Comparison of ENCODE assay signal across 29 cellular contexts in the genomic region with DNA sequence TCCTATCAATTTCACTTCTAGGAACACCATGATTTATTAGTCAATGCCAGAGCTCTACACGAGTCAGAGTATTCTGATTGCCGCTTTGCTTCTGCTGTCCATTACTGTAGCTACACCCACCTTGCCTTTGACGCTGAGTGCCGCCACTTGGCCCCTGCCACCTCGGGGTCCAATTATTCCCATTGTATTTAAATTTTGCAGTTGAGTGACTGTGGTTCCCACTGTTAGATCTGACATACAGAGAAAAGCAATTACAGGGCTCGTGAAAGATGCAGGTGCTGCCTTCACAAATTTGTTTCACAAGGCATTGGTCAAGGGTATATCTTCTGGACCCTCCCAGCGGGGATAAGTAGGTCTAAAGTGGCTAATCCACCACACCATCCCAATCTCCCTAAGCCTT.
"Had no signal": no experiment of that assay in that cellular context is flagged by ENCODE, and none has a peak within 500 bp of the region (broad histone marks: within the 10 kb centered on the region; RNA-seq: fewer than 3 reads in every experiment).

No MANE protein-coding gene starts in this region.

- H3K36me3 Mint-ChIP-seq: stimulated activated effector memory CD8-positive, alpha-beta T cell treated with anti-CD3 and anti-CD28 coated beads, Interleukin-12 subunit alpha, Interleukin-12 subunit beta, amount 100 ng/mL, for 72 hours; stimulated activated memory B cell treated with anti-CD40 and anti-IgM and Interleukin-4, amounts not matched to agents 10 μg/mL and 1 μg/mL and 100 μg/mL, for 72 hours; stimulated activated naive B cell treated with anti-CD40 and anti-IgM and Interleukin-4, amounts not matched to agents 10 μg/mL and 1 μg/mL and 100 μg/mL, for 72 hours; type B pancreatic cell had no signal

- H3K27ac Mint-ChIP-seq: stimulated activated effector memory CD8-positive, alpha-beta T cell treated with anti-CD3 and anti-CD28 coated beads, Interleukin-12 subunit alpha, Interleukin-12 subunit beta, amount 100 ng/mL, for 72 hours; stimulated activated memory B cell treated with anti-CD40 and anti-IgM and Interleukin-4, amounts not matched to agents 10 μg/mL and 1 μg/mL and 100 μg/mL, for 72 hours; stimulated activated naive B cell treated with anti-CD40 and anti-IgM and Interleukin-4, amounts not matched to agents 10 μg/mL and 1 μg/mL and 100 μg/mL, for 72 hours; stimulated activated naive CD8-positive, alpha-beta T cell treated with anti-CD3 and anti-CD28 coated beads, Interleukin-15, amount 100 ng/mL, for 72 hours; stimulated activated naive CD8-positive, alpha-beta T cell treated with anti-CD3 and anti-CD28 coated beads, Interleukin-15, Interleukin-2, amounts not matched to agents 100 ng/mL and 50 ng/mL, for 24 hours; type B pancreatic cell had no signal

- H3K27me3 ChIP-seq: stomach, suprapubic skin, testis, thyroid gland, tibial artery, tibial nerve, transverse colon, upper lobe of left lung, upper lobe of right lung, uterus, vagina had no signal

- H3K36me3 ChIP-seq: stomach, suprapubic skin, thoracic aorta, thyroid gland, tibial artery, tibial nerve, transverse colon, upper lobe of left lung, upper lobe of right lung, uterus, vagina had no signal

- FAIRE-seq: urothelium cell line had no signal

- H3K4me3 Mint-ChIP-seq: stimulated activated effector memory CD8-positive, alpha-beta T cell treated with anti-CD3 and anti-CD28 coated beads, Interleukin-12 subunit alpha, Interleukin-12 subunit beta, amount 100 ng/mL, for 72 hours; stimulated activated memory B cell treated with anti-CD40 and anti-IgM and Interleukin-4, amounts not matched to agents 10 μg/mL and 1 μg/mL and 100 μg/mL, for 72 hours; stimulated activated naive B cell treated with anti-CD40 and anti-IgM and Interleukin-4, amounts not matched to agents 10 μg/mL and 1 μg/mL and 100 μg/mL, for 72 hours; stimulated activated naive CD8-positive, alpha-beta T cell treated with anti-CD3 and anti-CD28 coated beads, Interleukin-15, amount 100 ng/mL, for 72 hours; stimulated activated naive CD8-positive, alpha-beta T cell treated with anti-CD3 and anti-CD28 coated beads, Interleukin-15, Interleukin-2, amounts not matched to agents 100 ng/mL and 50 ng/mL, for 24 hours; type B pancreatic cell had no signal

- DNase-seq: stimulated activated CD4-positive, alpha-beta T cell treated with anti-CD3 and anti-CD28 coated beads, Interleukin-2, amount 100 ng/mL, for 48 hours; stimulated activated CD4-positive, alpha-beta T cell treated with anti-CD3 and anti-CD28 coated beads, Interleukin-4, amount 100 ng/mL, for 1 hour; stimulated activated CD4-positive, alpha-beta T cell treated with anti-CD3 and anti-CD28 coated beads, Interleukin-4, amount 100 ng/mL, for 24 hours; stimulated activated CD4-positive, alpha-beta T cell treated with anti-CD3 and anti-CD28 coated beads, Interleukin-4, amount 100 ng/mL, for 4 hours; stimulated activated CD8-positive, alpha-beta memory T cell treated with anti-CD3 and anti-CD28 coated beads, Interleukin-4, amount 100 ng/mL, for 48 hours; stimulated activated naive B cell treated with anti-CD40 and anti-IgM and Interleukin-4, amounts not matched to agents 10 μg/mL and 1 μg/mL and 100 μg/mL, for 72 hours; stimulated activated naive CD4-positive, alpha-beta T cell; stimulated activated naive CD4-positive, alpha-beta T cell treated with Interleukin-2 at 50 U/mL for 16 hours; stimulated activated naive CD8-positive, alpha-beta T cell treated with anti-CD3 and anti-CD28 coated beads, Interleukin-15, amount 100 ng/mL, for 72 hours; stimulated activated naive CD8-positive, alpha-beta T cell treated with anti-CD3 and anti-CD28 coated beads, Interleukin-15, Interleukin-2, amounts not matched to agents 100 U/mL and 50 U/mL, for 24 hours; stomach; substantia nigra; testis; thyroid gland; tibial artery; transverse colon; trophoblast cell; upper lobe of left lung; upper lobe of right lung; uterus had no signal

- H3K4me1 ChIP-seq: stomach, suprapubic skin, testis, thyroid gland, tibial artery, tibial nerve, transverse colon, upper lobe of left lung, upper lobe of right lung, uterus, vagina had no signal

- H3K4me3 ChIP-seq: stomach, suprapubic skin, testis, thoracic aorta, thyroid gland, tibial artery, tibial nerve, transverse colon, upper lobe of left lung, upper lobe of right lung, uterus, vagina had no signal

- H3K9me3 ChIP-seq: testis, thyroid gland, upper lobe of right lung had no signal

- H3K4me1 Mint-ChIP-seq: stimulated activated effector memory CD8-positive, alpha-beta T cell treated with anti-CD3 and anti-CD28 coated beads, Interleukin-12 subunit alpha, Interleukin-12 subunit beta, amount 100 ng/mL, for 72 hours; stimulated activated memory B cell treated with anti-CD40 and anti-IgM and Interleukin-4, amounts not matched to agents 10 μg/mL and 1 μg/mL and 100 μg/mL, for 72 hours; stimulated activated naive B cell treated with anti-CD40 and anti-IgM and Interleukin-4, amounts not matched to agents 10 μg/mL and 1 μg/mL and 100 μg/mL, for 72 hours; stimulated activated naive CD8-positive, alpha-beta T cell treated with anti-CD3 and anti-CD28 coated beads, Interleukin-15, amount 100 ng/mL, for 72 hours had no signal

- H3K27ac ChIP-seq: stomach, suprapubic skin, testis, thoracic aorta, thyroid gland, tibial artery, tibial nerve, transverse colon, upper lobe of left lung, upper lobe of right lung, uterus, vagina had no signal

- H3K27me3 Mint-ChIP-seq: stimulated activated memory B cell treated with anti-CD40 and anti-IgM and Interleukin-4, amounts not matched to agents 10 μg/mL and 1 μg/mL and 100 μg/mL, for 72 hours; stimulated activated naive CD8-positive, alpha-beta T cell treated with anti-CD3 and anti-CD28 coated beads, Interleukin-15, amount 100 ng/mL, for 72 hours; stimulated activated naive CD8-positive, alpha-beta T cell treated with anti-CD3 and anti-CD28 coated beads, Interleukin-15, Interleukin-2, amounts not matched to agents 100 ng/mL and 50 ng/mL, for 24 hours; type B pancreatic cell had no signal
